Comparison of ENCODE assay signal across 16 cellular contexts in genomic region chr14:61454545-61454944, GRCh38.
A peak's percentile ranks its signal among the peaks of the same experiment; 100 is the strongest.
DNase-seq lines count a peak whose midpoint lies in the region; ATAC-seq and FAIRE-seq lines count a peak whose summit lies in the region.
"Had no signal": no experiment of that assay in that cellular context is flagged by ENCODE, and none has a peak within 500 bp of the region (broad histone marks: within the 10 kb centered on the region; RNA-seq: fewer than 3 reads in every experiment).

No MANE protein-coding gene starts in this region.

- POLR2A ChIA-PET in activated CD4-positive, alpha-beta T cell treated with anti-CD3 and anti-CD28 coated beads, Interleukin-2, amount 10 ng/mL, durations not matched to agents 7 days and 5 days (lab: Charles Lee) = interaction anchor here (0.7 kb wide), 2 partner anchors 66 to 296 kb away, joined by 3 to 16 read pairs; no protein-coding TSS in a partner anchor

- H3K4me3 ChIP-seq in small intestine (ENCODE audit: low read depth in 1 of 2, low read length in 2 of 2) = no peak overlapping the region
- H3K4me3 ChIP-seq: neural progenitor cell had no signal

- H3K9me3 ChIP-seq in small intestine (ENCODE audit: control insufficient read depth, low read depth) = no peaks in the 10 kb centered on the region

- peak overlapping the region; percentile 43 for H3K4me3 Mint-ChIP-seq in activated CD4-positive, alpha-beta T cell treated with anti-CD3 and anti-CD28 coated beads, Interleukin-2, amount 10 ng/mL, durations not matched to agents 7 days and 5 days
- H3K4me3 Mint-ChIP-seq in effector memory CD8-positive, alpha-beta T cell = peak overlapping the region; percentile 74 to 80
- H3K4me3 Mint-ChIP-seq: neural progenitor cell had no signal

- no peak for ATAC-seq in effector memory CD8-positive, alpha-beta T cell (replicated peaks)
- ATAC-seq in GM18519 (IDR thresholded peaks at IDR 0.05; ENCODE audit: low FRiP score, unreplicated experiment) (no peak), GM19351 (IDR thresholded peaks at IDR 0.05; ENCODE audit: unreplicated experiment) (no peak)
- ATAC-seq: foreskin keratinocyte had no signal

- no peaks in the 10 kb centered on the region for H3K27me3 Mint-ChIP-seq in activated CD4-positive, alpha-beta T cell treated with anti-CD3 and anti-CD28 coated beads, Interleukin-2, amount 10 ng/mL, durations not matched to agents 7 days and 5 days
- H3K27me3 Mint-ChIP-seq in effector memory CD8-positive, alpha-beta T cell = no peaks in the 10 kb centered on the region

- no peaks in the 10 kb centered on the region for H3K27me3 ChIP-seq in small intestine (ENCODE audit: control insufficient read depth in 2 of 2, insufficient read depth in 2 of 2, low read length in 2 of 2)
- H3K27me3 ChIP-seq: foreskin keratinocyte, neural progenitor cell had no signal

- 52 to 75% (median 64%) methylated on average over 4 of the region's 4 CpGs for WGBS in small intestine, 3 donors

- FAIRE-seq in small intestine (lab: Jason Lieb, UNC) = no peak
- FAIRE-seq: kidney had no signal

- peak overlapping the region; percentile 7 to 33 for H3K27ac ChIP-seq in small intestine (ENCODE audit: low read depth in 1 of 2, low read length in 1 of 2)
- H3K27ac ChIP-seq: foreskin keratinocyte, neural progenitor cell, WERI-Rb-1 had no signal

- peaks cover 92% of the 10 kb centered on the region for H3K36me3 Mint-ChIP-seq in activated CD4-positive, alpha-beta T cell treated with anti-CD3 and anti-CD28 coated beads, Interleukin-2, amount 10 ng/mL, durations not matched to agents 7 days and 5 days (ENCODE audit: low read depth)
- peaks cover 96% of the 10 kb centered on the region for H3K36me3 Mint-ChIP-seq in effector memory CD8-positive, alpha-beta T cell (ENCODE audit: insufficient read depth)
- H3K36me3 Mint-ChIP-seq: neural progenitor cell had no signal

- peaks cover 0 to 7% of the 10 kb centered on the region in 2 donors for H3K36me3 ChIP-seq in small intestine (ENCODE audit: control insufficient read depth in 2 of 2, insufficient read depth in 2 of 2, low read length in 2 of 2)
- H3K36me3 ChIP-seq: neural progenitor cell, WERI-Rb-1 had no signal

- CTCF ChIA-PET in activated CD4-positive, alpha-beta T cell treated with anti-CD3 and anti-CD28 coated beads, Interleukin-2, amount 10 ng/mL, durations not matched to agents 7 days and 5 days (lab: Charles Lee) = interaction anchor here (0.7 to 1.5 kb wide), 2 partner anchors 16 to 144 kb away, joined by 3 to 5 read pairs; no protein-coding TSS in a partner anchor

- peaks cover 3% of the 10 kb centered on the region for H3K9me3 Mint-ChIP-seq in activated CD4-positive, alpha-beta T cell treated with anti-CD3 and anti-CD28 coated beads, Interleukin-2, amount 10 ng/mL, durations not matched to agents 7 days and 5 days
- H3K9me3 Mint-ChIP-seq in effector memory CD8-positive, alpha-beta T cell = no peaks in the 10 kb centered on the region
- H3K9me3 Mint-ChIP-seq: neural progenitor cell had no signal

- H3K27ac Mint-ChIP-seq in activated CD4-positive, alpha-beta T cell treated with anti-CD3 and anti-CD28 coated beads, Interleukin-2, amount 10 ng/mL, durations not matched to agents 7 days and 5 days = peak overlapping the region; percentile 90
- peak overlapping the region; percentile 91 to 94 for H3K27ac Mint-ChIP-seq in effector memory CD8-positive, alpha-beta T cell
- H3K27ac Mint-ChIP-seq: neural progenitor cell had no signal

- peaks cover 92% of the 10 kb centered on the region for H3K4me1 Mint-ChIP-seq in activated CD4-positive, alpha-beta T cell treated with anti-CD3 and anti-CD28 coated beads, Interleukin-2, amount 10 ng/mL, durations not matched to agents 7 days and 5 days
- H3K4me1 Mint-ChIP-seq in effector memory CD8-positive, alpha-beta T cell (ENCODE audit: low read depth in 2 of 2) = peaks cover 72 to 90% of the 10 kb centered on the region in 2 donors

- peaks cover 0 to 4% of the 10 kb centered on the region in 2 donors for H3K4me1 ChIP-seq in small intestine (ENCODE audit: control insufficient read depth in 2 of 2, insufficient read depth in 1 of 2, low read depth in 1 of 2, low read length in 1 of 2)
- H3K4me1 ChIP-seq: foreskin keratinocyte had no signal

- DNase-seq in activated CD4-positive, alpha-beta T cell treated with anti-CD3 and anti-CD28 coated beads, Interleukin-2, amount 10 ng/mL, durations not matched to agents 7 days and 5 days = no peak
- no peak for DNase-seq in activated CD4-positive, alpha-beta T cell treated with anti-CD3 and anti-CD28 coated beads, Interleukin-2, amount 50 U/mL, for 48 hours
- peak; percentile 71 for DNase-seq in NCI-H2029 (lab: John Stamatoyannopoulos, UW)
- no peak for DNase-seq in effector memory CD8-positive, alpha-beta T cell
- DNase-seq in small intestine = no peak
- no peak for DNase-seq in HK-2 (ENCODE audit: unreplicated experiment)
- DNase-seq: foreskin keratinocyte, GDM1, Kasumi-1, kidney, NCI-H226, RPMI8226, WERI-Rb-1 had no signal
